In genomic region chr2:133819906-133820305, GRCh38 we compare ENCODE assay signal across 2 cellular contexts.
TF ChIP-seq lines count a peak whose summit lies in the region.

No MANE protein-coding gene starts in this region.

TF ChIP-seq in WTC11, 78 proteins besides CTCF, POLR2A, EP300 and RAD21 (continued from another document and continues in another):
- TF ChIP-seq ZNF416 (CRISPR knock-in tag; IDR thresholded peaks at IDR 0.05) (no peak), ATF2 (CRISPR knock-in tag; IDR thresholded peaks at IDR 0.05; ENCODE audit: borderline replicate concordance, low read depth) (no peak), NFE2L1 (CRISPR knock-in tag; IDR thresholded peaks at IDR 0.05) (no peak), MXD4 (CRISPR knock-in tag; IDR thresholded peaks at IDR 0.05; ENCODE audit: borderline replicate concordance) (no peak), AFF4 (CRISPR knock-in tag; IDR thresholded peaks at IDR 0.05; ENCODE audit: borderline replicate concordance) (no peak), ESRRA (CRISPR knock-in tag; IDR thresholded peaks at IDR 0.05; ENCODE audit: borderline replicate concordance) (no peak), E2F1 (CRISPR knock-in tag; IDR thresholded peaks at IDR 0.05) (no peak), JUN (CRISPR knock-in tag; IDR thresholded peaks at IDR 0.05) (no peak), ZBTB21 (CRISPR knock-in tag; IDR thresholded peaks at IDR 0.05; ENCODE audit: borderline replicate concordance) (no peak), ARID4B (CRISPR knock-in tag; IDR thresholded peaks at IDR 0.05; ENCODE audit: borderline replicate concordance) (no peak), NFATC4 (CRISPR knock-in tag; IDR thresholded peaks at IDR 0.05) (no peak), CDX4 (CRISPR knock-in tag; IDR thresholded peaks at IDR 0.05; ENCODE audit: borderline replicate concordance) (no peak), USF1 (CRISPR knock-in tag; IDR thresholded peaks at IDR 0.05) (no peak)

TF ChIP-seq in GM12891, 5 proteins besides CTCF, POLR2A, EP300 and RAD21 (continued from another document):
- no peak for TF ChIP-seq PAX5 (IDR thresholded peaks at IDR 0.05; ENCODE audit: insufficient read depth, low read length, severe bottlenecking)
- TF ChIP-seq POU2F2 (IDR thresholded peaks at IDR 0.05; ENCODE audit: low read depth, low read length), result no peak
TF ChIP-seq in GM12891: peak in this region for 0.
